26 cellular contexts compared by ENCODE assay signal in the genomic region with DNA sequence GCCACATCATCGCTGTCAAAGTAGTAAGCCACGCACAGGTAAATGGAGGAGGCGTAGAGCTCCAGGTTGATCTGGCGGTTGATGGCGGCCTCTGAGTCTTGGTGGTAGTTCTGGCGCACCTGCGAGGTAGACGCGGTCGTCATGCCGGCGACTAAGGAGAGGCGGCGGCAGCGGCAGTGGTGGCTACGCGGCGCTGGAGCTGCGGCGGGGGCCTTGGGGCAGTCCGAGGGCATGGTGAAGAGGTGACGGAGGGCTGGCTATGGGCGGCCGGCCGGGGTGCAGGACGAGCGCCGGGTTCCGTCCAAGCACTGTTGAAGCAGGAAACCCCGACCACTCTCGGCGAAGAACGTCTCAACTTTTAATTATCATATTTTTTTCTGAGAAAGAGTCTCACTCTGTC.
"Had no signal": no experiment of that assay in that cellular context is flagged by ENCODE, and none has a peak within 500 bp of the region (broad histone marks: within the 10 kb centered on the region; RNA-seq: fewer than 3 reads in every experiment).

No MANE protein-coding gene starts in this region.

- ATAC-seq: activated CD4-positive, CD25-positive, alpha-beta regulatory T cell treated with anti-CD3 and anti-CD28 coated beads, Interleukin-2, amount 50 U/mL, for 24 hours; Panc1; Right ventricle myocardium inferior had no signal

- H3K27ac ChIP-seq: brain microvascular endothelial cell, cardiac muscle cell, SK-N-MC had no signal

- H3K9me3 Mint-ChIP-seq: activated naive CD4-positive, alpha-beta T cell treated with anti-CD3 and anti-CD28 coated beads, Interleukin-2, amount 10 ng/mL, durations not matched to agents 7 days and 5 days; activated naive CD8-positive, alpha-beta T cell treated with anti-CD3 and anti-CD28 coated beads for 36 hours; activated T-helper 2 cell treated with anti-CD3 and anti-CD28 coated beads, Interferon-gamma antibody, Interleukin-2, Interleukin-4, amounts not matched to agents 10 μg/mL and 5 μg/mL and 100 μg/mL, durations not matched to agents 14 hours and 24 hours and 36 hours had no signal

- H3K27me3 ChIP-seq: brain microvascular endothelial cell, cardiac muscle cell, MG63 had no signal

- H3K4me3 ChIP-seq: cardiac muscle cell, MG63, SK-N-MC had no signal

- H3K4me3 Mint-ChIP-seq: activated naive CD4-positive, alpha-beta T cell treated with anti-CD3 and anti-CD28 coated beads, Interleukin-2, amount 10 ng/mL, durations not matched to agents 7 days and 5 days; activated naive CD8-positive, alpha-beta T cell treated with anti-CD3 and anti-CD28 coated beads for 36 hours had no signal

- H3K36me3 ChIP-seq: cardiac muscle cell had no signal

- H3K9me3 ChIP-seq: MG63 had no signal

- DNase-seq: activated CD4-positive, alpha-beta T cell treated with anti-CD3 and anti-CD28 coated beads for 4 hours; activated gamma-delta T cell treated with Interleukin-2 at 50 U/mL for 16 hours; activated naive CD4-positive, alpha-beta T cell treated with anti-CD3 and anti-CD28 coated beads, Interleukin-2, amount 10 ng/mL, durations not matched to agents 7 days and 5 days; activated naive CD8-positive, alpha-beta T cell treated with anti-CD3 and anti-CD28 coated beads for 36 hours; activated T-cell treated with anti-CD3 and anti-CD28 coated beads for 4 hours; activated T-cell treated with anti-CD3 and anti-CD28 coated beads, Interleukin-2, amount 50 U/mL, for 48 hours; brain microvascular endothelial cell; MG63; MV-4-11; NCI-H1105; NCI-H1436; NCI-H1694 treated with DMSO at 0.1 percent for 48 hours; NCI-H2029 treated with DMSO at 0.1 percent for 48 hours; NCI-H345; NCI-H510A; NCI-H69; NK-92 treated with Interleukin-12 subunit alpha and Interleukin-12 subunit beta, amount 100 ng/mL, for 24 hours; OCI-M1; RPMI8226; T-helper 1 cell had no signal

- H3K27ac Mint-ChIP-seq: activated naive CD8-positive, alpha-beta T cell treated with anti-CD3 and anti-CD28 coated beads for 36 hours; activated T-helper 2 cell treated with anti-CD3 and anti-CD28 coated beads, Interferon-gamma antibody, Interleukin-2, Interleukin-4, amounts not matched to agents 10 μg/mL and 5 μg/mL and 100 μg/mL, durations not matched to agents 14 hours and 24 hours and 36 hours had no signal

- H3K27me3 Mint-ChIP-seq: activated naive CD4-positive, alpha-beta T cell treated with anti-CD3 and anti-CD28 coated beads, Interleukin-2, amount 10 ng/mL, durations not matched to agents 7 days and 5 days; activated naive CD8-positive, alpha-beta T cell treated with anti-CD3 and anti-CD28 coated beads for 36 hours had no signal
